19 cellular contexts compared by ENCODE assay signal in the genomic region with DNA sequence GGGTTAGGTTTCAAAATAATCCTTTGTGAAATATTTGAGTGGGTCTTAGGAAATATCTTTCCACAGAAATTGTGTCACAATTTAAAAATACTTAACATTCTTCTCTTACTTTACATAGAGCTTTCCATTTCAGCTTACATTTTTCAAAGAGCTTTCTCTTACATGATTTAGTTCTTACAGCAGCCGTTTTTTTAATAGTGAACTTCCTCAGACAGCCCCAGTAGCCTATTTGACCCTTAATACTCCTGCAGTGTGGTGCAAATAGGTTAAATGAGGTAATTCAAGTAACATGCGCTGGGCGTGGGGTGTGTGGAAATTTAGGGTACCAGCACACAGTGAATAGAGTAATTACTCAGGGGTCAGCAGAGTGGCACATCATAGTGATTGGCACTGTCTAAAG. TPM values are rescaled to one million over a fixed set of nuclear protein-coding genes. Genes with fewer than 3 reads are reported as not detected.
A peak's percentile ranks its signal among the peaks of the same experiment; 100 is the strongest.
DNase-seq lines count a peak whose midpoint lies in the region; ATAC-seq and TF ChIP-seq lines count a peak whose summit lies in the region.
"Had no signal": no experiment of that assay in that cellular context is flagged by ENCODE, and none has a peak within 500 bp of the region (broad histone marks: within the 10 kb centered on the region; RNA-seq: fewer than 3 reads in every experiment).

No MANE protein-coding gene starts in this region.

- no peaks in the 10 kb centered on the region for H3K36me3 Mint-ChIP-seq in osteocyte (ENCODE audit: unreplicated experiment)
- H3K36me3 Mint-ChIP-seq: activated naive CD4-positive, alpha-beta T cell treated with anti-CD3 and anti-CD28 coated beads, Interleukin-2, amount 50 U/mL, for 24 hours; stimulated activated effector memory CD8-positive, alpha-beta T cell treated with anti-CD3 and anti-CD28 coated beads, Interleukin-12 subunit alpha, Interleukin-12 subunit beta, amount 100 ng/mL, for 72 hours had no signal

- DNase-seq in CD1c-positive myeloid dendritic cell (ENCODE audit: extremely low spot score) (peak; percentile 65), NOMO-1 treated with DMSO at 0.1 percent for 48 hours (lab: John Stamatoyannopoulos, UW; ENCODE audit: unreplicated experiment) (peak; percentile 83), fibroblast of peridontal ligament (ENCODE audit: extremely low read depth) (peak; percentile 46), osteocyte (ENCODE audit: extremely low spot score, unreplicated experiment) (no peak), dermis blood vessel endothelial cell (no peak)
- DNase-seq: activated CD8-positive, alpha-beta memory T cell treated with anti-CD3 and anti-CD28 coated beads for 24 hours; DMS79; H7; heart right ventricle; NCI-H1092; NCI-H2081; NCI-H446 treated with DMSO at 0.1 percent for 48 hours; testis had no signal

- ATAC-seq in HG02970 (IDR thresholded peaks at IDR 0.05; ENCODE audit: low FRiP score, unreplicated experiment) = no peak
- no peak for ATAC-seq in GM21576 (IDR thresholded peaks at IDR 0.05; ENCODE audit: unreplicated experiment)
- ATAC-seq: heart right ventricle; sciatic nerve; stimulated activated effector memory CD8-positive, alpha-beta T cell treated with anti-CD3 and anti-CD28 coated beads, Interleukin-12 subunit alpha, Interleukin-12 subunit beta, amount 100 ng/mL, for 72 hours had no signal

- TF ChIP-seq CTCF in osteocyte (IDR thresholded peaks at IDR 0.05) = no peak

- peak overlapping the region; percentile 61 for H3K27ac Mint-ChIP-seq in osteocyte (ENCODE audit: unreplicated experiment)
- H3K27ac Mint-ChIP-seq: stimulated activated effector memory CD8-positive, alpha-beta T cell treated with anti-CD3 and anti-CD28 coated beads, Interleukin-12 subunit alpha, Interleukin-12 subunit beta, amount 100 ng/mL, for 72 hours had no signal

- H3K27me3 Mint-ChIP-seq in osteocyte (ENCODE audit: unreplicated experiment) = no peaks in the 10 kb centered on the region

- no peaks in the 10 kb centered on the region for H3K9me3 Mint-ChIP-seq in osteocyte (ENCODE audit: unreplicated experiment)
- H3K9me3 Mint-ChIP-seq: activated naive CD4-positive, alpha-beta T cell treated with anti-CD3 and anti-CD28 coated beads, Interleukin-2, amount 50 U/mL, for 24 hours; brain; stimulated activated effector memory CD8-positive, alpha-beta T cell treated with anti-CD3 and anti-CD28 coated beads, Interleukin-12 subunit alpha, Interleukin-12 subunit beta, amount 100 ng/mL, for 72 hours had no signal

- H3K4me3 Mint-ChIP-seq in osteocyte (ENCODE audit: unreplicated experiment) = no peak overlapping the region
- H3K4me3 Mint-ChIP-seq: activated naive CD4-positive, alpha-beta T cell treated with anti-CD3 and anti-CD28 coated beads, Interleukin-2, amount 50 U/mL, for 24 hours; brain; stimulated activated effector memory CD8-positive, alpha-beta T cell treated with anti-CD3 and anti-CD28 coated beads, Interleukin-12 subunit alpha, Interleukin-12 subunit beta, amount 100 ng/mL, for 72 hours had no signal

- peaks cover 13% of the 10 kb centered on the region for H3K4me1 Mint-ChIP-seq in osteocyte (ENCODE audit: unreplicated experiment)
- H3K4me1 Mint-ChIP-seq: activated naive CD4-positive, alpha-beta T cell treated with anti-CD3 and anti-CD28 coated beads, Interleukin-2, amount 50 U/mL, for 24 hours; stimulated activated effector memory CD8-positive, alpha-beta T cell treated with anti-CD3 and anti-CD28 coated beads, Interleukin-12 subunit alpha, Interleukin-12 subunit beta, amount 100 ng/mL, for 72 hours had no signal

RNA-seq across cellular contexts. Expression of a gene that starts 21.8 kb away (rescaled TPM):
- total RNA-seq in osteocyte (not detected in 2 replicates), dermis blood vessel endothelial cell (not detected in 2 replicates)
- total RNA-seq: testis had no signal

RNA-seq across cellular contexts. Expression of a gene that starts 33.4 kb away (rescaled TPM):
- total RNA-seq in osteocyte = not detected in 2 replicates
- total RNA-seq in dermis blood vessel endothelial cell = not detected in 2 replicates
- total RNA-seq: H7 had no signal

RNA-seq across cellular contexts. Expression of a gene that starts 46.2 kb away (rescaled TPM):
- total RNA-seq in osteocyte (not detected in 2 replicates), dermis blood vessel endothelial cell (not detected in 2 replicates)
- total RNA-seq: heart right ventricle, sciatic nerve, testis had no signal

Comparison
In these comparisons a context has a peak if more than half of its experiments do, and no peak if none do; other contexts are left out.
1. DNase-seq: peak in CD1c-positive myeloid dendritic cell (single experiment), NOMO-1 treated with DMSO at 0.1 percent for 48 hours (single experiment) and fibroblast of peridontal ligament (single experiment); none in osteocyte (single experiment) and dermis blood vessel endothelial cell (single experiment).